ENCODE assay signal across 1 cellular context in the genomic region with DNA sequence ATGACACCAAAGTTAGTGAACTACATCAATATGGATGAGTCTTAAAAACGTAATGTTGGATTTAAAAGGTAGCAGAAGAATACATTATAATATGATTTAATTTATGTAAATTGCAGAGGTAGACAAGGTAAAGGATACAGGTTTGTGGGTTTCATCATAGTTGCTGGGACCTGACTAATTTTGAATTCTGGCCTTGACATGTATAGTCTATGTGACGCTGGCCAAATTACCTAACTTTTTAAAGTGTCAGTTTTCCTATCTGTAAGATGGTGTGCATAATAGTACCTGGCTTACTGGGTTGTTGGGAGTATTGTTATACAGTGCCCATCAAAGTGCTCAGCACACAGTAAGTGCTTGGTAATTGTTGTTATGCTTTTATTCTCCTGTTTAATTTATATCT.
TF ChIP-seq lines count a peak whose summit lies in the region.

No MANE protein-coding gene starts in this region.

TF ChIP-seq in GM23338, 12 proteins besides CTCF, POLR2A, EP300 and RAD21 (continued from another document):
- TF ChIP-seq, protein P1, sequence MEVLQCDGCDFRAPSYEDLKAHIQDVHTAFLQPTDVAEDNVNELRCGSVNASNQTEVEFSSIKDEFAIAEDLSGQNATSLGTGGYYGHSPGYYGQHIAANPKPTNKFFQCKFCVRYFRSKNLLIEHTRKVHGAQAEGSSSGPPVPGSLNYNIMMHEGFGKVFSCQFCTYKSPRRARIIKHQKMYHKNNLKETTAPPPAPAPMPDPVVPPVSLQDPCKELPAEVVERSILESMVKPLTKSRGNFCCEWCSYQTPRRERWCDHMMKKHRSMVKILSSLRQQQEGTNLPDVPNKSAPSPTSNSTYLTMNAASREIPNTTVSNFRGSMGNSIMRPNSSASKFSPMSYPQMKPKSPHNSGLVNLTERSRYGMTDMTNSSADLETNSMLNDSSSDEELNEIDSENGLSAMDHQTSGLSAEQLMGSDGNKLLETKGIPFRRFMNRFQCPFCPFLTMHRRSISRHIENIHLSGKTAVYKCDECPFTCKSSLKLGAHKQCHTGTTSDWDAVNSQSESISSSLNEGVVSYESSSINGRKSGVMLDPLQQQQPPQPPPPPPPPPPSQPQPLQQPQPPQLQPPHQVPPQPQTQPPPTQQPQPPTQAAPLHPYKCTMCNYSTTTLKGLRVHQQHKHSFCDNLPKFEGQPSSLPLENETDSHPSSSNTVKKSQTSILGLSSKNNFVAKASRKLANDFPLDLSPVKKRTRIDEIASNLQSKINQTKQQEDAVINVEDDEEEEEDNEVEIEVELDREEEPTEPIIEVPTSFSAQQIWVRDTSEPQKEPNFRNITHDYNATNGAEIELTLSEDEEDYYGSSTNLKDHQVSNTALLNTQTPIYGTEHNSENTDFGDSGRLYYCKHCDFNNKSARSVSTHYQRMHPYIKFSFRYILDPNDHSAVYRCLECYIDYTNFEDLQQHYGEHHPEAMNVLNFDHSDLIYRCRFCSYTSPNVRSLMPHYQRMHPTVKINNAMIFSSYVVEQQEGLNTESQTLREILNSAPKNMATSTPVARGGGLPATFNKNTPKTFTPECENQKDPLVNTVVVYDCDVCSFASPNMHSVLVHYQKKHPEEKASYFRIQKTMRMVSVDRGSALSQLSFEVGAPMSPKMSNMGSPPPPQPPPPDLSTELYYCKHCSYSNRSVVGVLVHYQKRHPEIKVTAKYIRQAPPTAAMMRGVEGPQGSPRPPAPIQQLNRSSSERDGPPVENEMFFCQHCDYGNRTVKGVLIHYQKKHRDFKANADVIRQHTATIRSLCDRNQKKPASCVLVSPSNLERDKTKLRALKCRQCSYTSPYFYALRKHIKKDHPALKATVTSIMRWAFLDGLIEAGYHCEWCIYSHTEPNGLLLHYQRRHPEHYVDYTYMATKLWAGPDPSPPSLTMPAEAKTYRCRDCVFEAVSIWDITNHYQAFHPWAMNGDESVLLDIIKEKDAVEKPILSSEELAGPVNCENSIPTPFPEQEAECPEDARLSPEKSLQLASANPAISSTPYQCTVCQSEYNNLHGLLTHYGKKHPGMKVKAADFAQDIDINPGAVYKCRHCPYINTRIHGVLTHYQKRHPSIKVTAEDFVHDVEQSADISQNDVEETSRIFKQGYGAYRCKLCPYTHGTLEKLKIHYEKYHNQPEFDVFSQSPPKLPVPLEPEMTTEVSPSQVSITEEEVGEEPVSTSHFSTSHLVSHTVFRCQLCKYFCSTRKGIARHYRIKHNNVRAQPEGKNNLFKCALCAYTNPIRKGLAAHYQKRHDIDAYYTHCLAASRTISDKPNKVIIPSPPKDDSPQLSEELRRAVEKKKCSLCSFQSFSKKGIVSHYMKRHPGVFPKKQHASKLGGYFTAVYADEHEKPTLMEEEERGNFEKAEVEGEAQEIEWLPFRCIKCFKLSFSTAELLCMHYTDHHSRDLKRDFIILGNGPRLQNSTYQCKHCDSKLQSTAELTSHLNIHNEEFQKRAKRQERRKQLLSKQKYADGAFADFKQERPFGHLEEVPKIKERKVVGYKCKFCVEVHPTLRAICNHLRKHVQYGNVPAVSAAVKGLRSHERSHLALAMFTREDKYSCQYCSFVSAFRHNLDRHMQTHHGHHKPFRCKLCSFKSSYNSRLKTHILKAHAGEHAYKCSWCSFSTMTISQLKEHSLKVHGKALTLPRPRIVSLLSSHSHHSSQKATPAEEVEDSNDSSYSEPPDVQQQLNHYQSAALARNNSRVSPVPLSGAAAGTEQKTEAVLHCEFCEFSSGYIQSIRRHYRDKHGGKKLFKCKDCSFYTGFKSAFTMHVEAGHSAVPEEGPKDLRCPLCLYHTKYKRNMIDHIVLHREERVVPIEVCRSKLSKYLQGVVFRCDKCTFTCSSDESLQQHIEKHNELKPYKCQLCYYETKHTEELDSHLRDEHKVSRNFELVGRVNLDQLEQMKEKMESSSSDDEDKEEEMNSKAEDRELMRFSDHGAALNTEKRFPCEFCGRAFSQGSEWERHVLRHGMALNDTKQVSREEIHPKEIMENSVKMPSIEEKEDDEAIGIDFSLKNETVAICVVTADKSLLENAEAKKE (CRISPR knock-in tag; IDR thresholded peaks at IDR 0.05) = no peak
- no peak for TF ChIP-seq EZH2 (IDR thresholded peaks at IDR 0.05; ENCODE audit: low read depth, unreplicated experiment)
- TF ChIP-seq JUNB (IDR thresholded peaks at IDR 0.05; ENCODE audit: unreplicated experiment) = no peak
- no peak for TF ChIP-seq ZNF331 (CRISPR knock-in tag; IDR thresholded peaks at IDR 0.05; ENCODE audit: low read depth)
- TF ChIP-seq POLR2AphosphoS5 (IDR thresholded peaks at IDR 0.05; ENCODE audit: low read depth) = no peak
- TF ChIP-seq CREB1 (CRISPR knock-in tag; IDR thresholded peaks at IDR 0.05; ENCODE audit: low read depth) = no peak
- TF ChIP-seq STAT1 (IDR thresholded peaks at IDR 0.05; ENCODE audit: unreplicated experiment) = no peak
- no peak for TF ChIP-seq EZH2phosphoT487 (IDR thresholded peaks at IDR 0.05; ENCODE audit: unreplicated experiment)
TF ChIP-seq in GM23338: peak in this region for 0.
